Comparison of ENCODE assay signal across 1 cellular context in genomic region chr9:682633-683508, GRCh38.
A peak's percentile ranks its signal among the peaks of the same experiment; 100 is the strongest.
TF ChIP-seq lines count a peak whose summit lies in the region.

No MANE protein-coding gene starts in this region.

TF ChIP-seq in HepG2, 621 proteins besides CTCF, POLR2A, EP300 and RAD21 (continued from another document and continues in another):
- no peak for TF ChIP-seq GPBP1L1 (CRISPR knock-in tag; IDR thresholded peaks at IDR 0.05)
- no peak for TF ChIP-seq ZNF597 (CRISPR knock-in tag; IDR thresholded peaks at IDR 0.05)
- 0 out of 2 replicates have a peak, but pooled peaks have one; percentile 47 for TF ChIP-seq ZMAT3 (CRISPR knock-in tag; conservative IDR thresholded peaks at IDR 0.05)
- TF ChIP-seq ZNF670 (CRISPR knock-in tag; IDR thresholded peaks at IDR 0.05; ENCODE audit: borderline replicate concordance): peak; percentile 61; the same call in 1 of the 2 replicates
- TF ChIP-seq RFXAP (CRISPR knock-in tag; IDR thresholded peaks at IDR 0.05; ENCODE audit: borderline replicate concordance): peak; percentile 64; the same call in 1 of the 2 replicates
- peak; percentile 97 for TF ChIP-seq ZBTB10 (CRISPR knock-in tag; IDR thresholded peaks at IDR 0.05; ENCODE audit: borderline replicate concordance)
- TF ChIP-seq ZNF296 (CRISPR knock-in tag; conservative IDR thresholded peaks at IDR 0.05): no peak
- no peak for TF ChIP-seq RFX5 (IDR thresholded peaks at IDR 0.05; ENCODE audit: low read depth, low read length)
- TF ChIP-seq PRMT3 (CRISPR knock-in tag; IDR thresholded peaks at IDR 0.05; ENCODE audit: borderline replicate concordance, low read depth): peak; percentile 52; the same call in 1 of the 2 replicates
- peak; percentile 84 for TF ChIP-seq ZNF614 (CRISPR knock-in tag; IDR thresholded peaks at IDR 0.05; ENCODE audit: borderline replicate concordance)
- TF ChIP-seq ZSCAN20 (CRISPR knock-in tag; IDR thresholded peaks at IDR 0.05; ENCODE audit: borderline replicate concordance): no peak
- TF ChIP-seq NCOA5 (CRISPR knock-in tag; IDR thresholded peaks at IDR 0.05): no peak
- TF ChIP-seq RAD51 (IDR thresholded peaks at IDR 0.05; ENCODE audit: borderline replicate concordance): no peak
- peak; percentile 75 for TF ChIP-seq ZBTB37 (CRISPR knock-in tag; IDR thresholded peaks at IDR 0.05)
- 0 out of 2 replicates have a peak, but pooled peaks have one; percentile 40 for TF ChIP-seq STAT5B (CRISPR knock-in tag; IDR thresholded peaks at IDR 0.05)
- TF ChIP-seq ZNF101 (CRISPR knock-in tag; IDR thresholded peaks at IDR 0.05; ENCODE audit: borderline replicate concordance, low read depth): no peak; the same call in 1 of the 2 replicates
- TF ChIP-seq NKX3-1 (CRISPR knock-in tag; IDR thresholded peaks at IDR 0.05): no peak
- TF ChIP-seq EEA1 (CRISPR knock-in tag; IDR thresholded peaks at IDR 0.05; ENCODE audit: borderline replicate concordance): no peak
- no peak for TF ChIP-seq PHF20 (CRISPR knock-in tag; IDR thresholded peaks at IDR 0.05)
- no peak for TF ChIP-seq SOX6 (IDR thresholded peaks at IDR 0.05)
- peak; percentile 100 for TF ChIP-seq SOX6 (CRISPR knock-in tag; IDR thresholded peaks at IDR 0.05)
- TF ChIP-seq RCOR2 (CRISPR knock-in tag; IDR thresholded peaks at IDR 0.05): peak; percentile 94
- peak; percentile 50; the same call in 1 of the 2 replicates for TF ChIP-seq ZNF598 (CRISPR knock-in tag; IDR thresholded peaks at IDR 0.05; ENCODE audit: borderline replicate concordance)
- TF ChIP-seq ZBTB2 (CRISPR knock-in tag; IDR thresholded peaks at IDR 0.05; ENCODE audit: low read depth): no peak
- no peak for TF ChIP-seq ATF5 (CRISPR knock-in tag; IDR thresholded peaks at IDR 0.05; ENCODE audit: low read depth)
- no peak for TF ChIP-seq HMGA1 (CRISPR knock-in tag; conservative IDR thresholded peaks at IDR 0.05)
- peak; percentile 63; the same call in 1 of the 2 replicates for TF ChIP-seq ZNF281 (CRISPR knock-in tag; IDR thresholded peaks at IDR 0.05; ENCODE audit: borderline replicate concordance)
- no peak for TF ChIP-seq POGK (CRISPR knock-in tag; conservative IDR thresholded peaks at IDR 0.05)
- peak; percentile 36; the same call in 1 of the 2 replicates for TF ChIP-seq CREB1 (IDR thresholded peaks at IDR 0.05)
- peak; percentile 69 for TF ChIP-seq CREB1 (CRISPR knock-in tag; IDR thresholded peaks at IDR 0.05)
- TF ChIP-seq PAWR (CRISPR knock-in tag; IDR thresholded peaks at IDR 0.05; ENCODE audit: borderline replicate concordance): no peak
- TF ChIP-seq IRX3 (CRISPR knock-in tag; IDR thresholded peaks at IDR 0.05; ENCODE audit: borderline replicate concordance, low read depth): 0 out of 2 replicates have a peak, but pooled peaks have one; percentile 41
- TF ChIP-seq RFX3 (CRISPR knock-in tag; IDR thresholded peaks at IDR 0.05): no peak
- TF ChIP-seq ZMYM3 (CRISPR knock-in tag; IDR thresholded peaks at IDR 0.05): peak; percentile 41; the same call in 1 of the 2 replicates
- no peak for TF ChIP-seq SRSF1 (optimal IDR thresholded peaks at IDR 0.05; ENCODE audit: low read depth, low read length)
- 0 out of 2 replicates have a peak, but pooled peaks have one; percentile 73 for TF ChIP-seq FOXO4 (CRISPR knock-in tag; conservative IDR thresholded peaks at IDR 0.05)
- peak; percentile 51; the same call in 1 of the 2 replicates for TF ChIP-seq ZNF264 (CRISPR knock-in tag; IDR thresholded peaks at IDR 0.05)
- TF ChIP-seq TCF12 (IDR thresholded peaks at IDR 0.05): no peak
- peak; percentile 97 for TF ChIP-seq TCF12 (CRISPR knock-in tag; IDR thresholded peaks at IDR 0.05)
- peak; percentile 87 for TF ChIP-seq ZNF703 (CRISPR knock-in tag; IDR thresholded peaks at IDR 0.05; ENCODE audit: borderline replicate concordance)
- TF ChIP-seq PHF8 (CRISPR knock-in tag; IDR thresholded peaks at IDR 0.05): no peak
- TF ChIP-seq ZNF562 (CRISPR knock-in tag; IDR thresholded peaks at IDR 0.05; ENCODE audit: borderline replicate concordance): no peak
- no peak for TF ChIP-seq TOE1 (CRISPR knock-in tag; IDR thresholded peaks at IDR 0.05)
- TF ChIP-seq ZNF7 (CRISPR knock-in tag; IDR thresholded peaks at IDR 0.05): no peak
- no peak for TF ChIP-seq ZSCAN21 (CRISPR knock-in tag; IDR thresholded peaks at IDR 0.05; ENCODE audit: borderline replicate concordance)
- TF ChIP-seq ZNF782 (CRISPR knock-in tag; IDR thresholded peaks at IDR 0.05; ENCODE audit: borderline replicate concordance): peak; percentile 67; the same call in 1 of the 2 replicates
- peak; percentile 75; the same call in 1 of the 2 replicates for TF ChIP-seq TBX3 (IDR thresholded peaks at IDR 0.05; ENCODE audit: borderline replicate concordance)
- peak; percentile 78; the same call in 1 of the 2 replicates for TF ChIP-seq SMYD3 (CRISPR knock-in tag; IDR thresholded peaks at IDR 0.05)
- TF ChIP-seq KDM3A (CRISPR knock-in tag; IDR thresholded peaks at IDR 0.05; ENCODE audit: low read depth): no peak
- peak; percentile 39; the same call in 1 of the 2 replicates for TF ChIP-seq TFDP2 (CRISPR knock-in tag; IDR thresholded peaks at IDR 0.05)
- TF ChIP-seq THAP7 (CRISPR knock-in tag; IDR thresholded peaks at IDR 0.05): no peak
- no peak; the same call in 1 of the 2 replicates for TF ChIP-seq NFE2 (CRISPR knock-in tag; IDR thresholded peaks at IDR 0.05)
